ENCODE assay signal across 21 cellular contexts in the genomic region with DNA sequence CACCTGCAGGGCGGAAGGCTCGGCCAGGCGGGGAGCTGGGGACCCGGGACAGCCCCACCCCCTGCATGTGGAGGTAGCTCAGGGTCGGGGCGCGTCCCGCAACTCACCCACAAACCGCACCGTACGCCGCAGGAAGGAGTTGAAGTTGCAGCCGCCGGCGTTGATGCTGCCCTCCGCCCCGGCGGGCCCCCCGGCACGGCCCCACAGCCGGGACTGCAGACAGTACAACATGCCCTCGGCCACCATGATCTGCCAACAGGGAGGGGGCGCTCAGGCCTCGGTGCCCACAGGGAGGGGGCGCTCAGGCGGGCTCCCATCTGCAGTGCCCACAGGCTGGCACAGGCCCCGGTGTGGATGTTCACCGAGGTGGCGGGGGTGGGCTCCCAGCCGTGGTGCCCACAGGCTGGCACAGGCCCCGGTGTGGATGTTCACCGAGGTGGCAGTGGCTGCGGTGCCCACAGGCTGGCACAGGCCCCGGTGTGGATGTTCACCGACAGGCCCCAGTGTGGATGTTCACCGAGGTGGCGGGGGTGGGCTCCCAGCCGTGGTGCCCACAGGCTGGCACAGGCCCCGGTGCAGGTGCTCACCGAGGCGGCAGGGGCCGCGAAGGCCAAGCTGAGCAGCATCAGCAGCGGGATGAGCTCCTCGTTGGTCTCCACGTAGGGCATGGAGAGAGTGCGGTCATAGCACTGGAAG. TPM values are rescaled to one million over a fixed set of nuclear protein-coding genes. Genes with fewer than 3 reads are reported as not detected.
DNase-seq lines count a peak whose midpoint lies in the region; ATAC-seq, FAIRE-seq and TF ChIP-seq lines count a peak whose summit lies in the region.
"Had no signal": no experiment of that assay in that cellular context is flagged by ENCODE, and none has a peak within 500 bp of the region (broad histone marks: within the 10 kb centered on the region; RNA-seq: fewer than 3 reads in every experiment).

No MANE protein-coding gene starts in this region.

- in situ Hi-C loops in K562 (cut with MboI) = no loop called here

- H3K27ac ChIP-seq in K562 (ENCODE audit: extremely low read depth, low read depth, low read length) = no peak overlapping the region
- H3K27ac ChIP-seq: uterus had no signal

- no peaks in the 10 kb centered on the region for H4K20me1 ChIP-seq in K562 (replicated peaks; ENCODE audit: control insufficient read depth, insufficient read depth, low read length)

- peaks cover 3% of the 10 kb centered on the region; the same call in 1 of the 3 replicates for H3K79me2 ChIP-seq in K562 (ENCODE audit: control insufficient read depth, insufficient read depth, low read length)

- TF ChIP-seq RAD21 in K562 (CRISPR knock-in tag; conservative IDR thresholded peaks at IDR 0.05 in 1 of 2, IDR thresholded peaks at IDR 0.05 in 1 of 2) = no peak

- no peak overlapping the region for H3K4me2 ChIP-seq in K562 (ENCODE audit: insufficient read depth, low read length)

- CTCF ChIA-PET in Calu3 (lab: Charles Lee) = no interaction called here
- CTCF ChIA-PET in K562 (lab: Yijun Ruan, JAX; ENCODE audit: low intra/inter-chr PET ratio) = no interaction called here

- H3K4me1 ChIP-seq in K562 (replicated peaks in 1 of 2; ENCODE audit: control insufficient read depth in 2 of 2, insufficient read depth in 2 of 2, low read length in 2 of 2) = peaks cover 0 to 49% of the 10 kb centered on the region in 2 experiments; a peak in 2 of 5 replicates
- H3K4me1 ChIP-seq: uterus had no signal

- H3K9me3 Mint-ChIP-seq in Calu3 (ENCODE audit: low read depth, unreplicated experiment) = no peaks in the 10 kb centered on the region
- H3K9me3 Mint-ChIP-seq in neural crest cell = peaks cover 7% of the 10 kb centered on the region
- peaks cover 4% of the 10 kb centered on the region for H3K9me3 Mint-ChIP-seq in activated T-helper 1 cell treated with anti-CD3 and anti-CD28 coated beads, Interleukin-12 subunit alpha, Interleukin-12 subunit beta, Interleukin-2, Interleukin-4 antibody, amounts not matched to agents 30 ng/mL and 10 ng/mL and 1 ng/mL, durations not matched to agents 14 hours and 24 hours and 36 hours
- H3K9me3 Mint-ChIP-seq: nephron had no signal

- no peak for ATAC-seq in K562
- no peak for ATAC-seq in HG03135 (IDR thresholded peaks at IDR 0.05; ENCODE audit: unreplicated experiment)

- TF ChIP-seq EP300 in K562 (IDR thresholded peaks at IDR 0.05; ENCODE audit: low read length) = no peak

- H3K27me3 ChIP-seq in K562 (ENCODE audit: control insufficient read depth in 2 of 2, insufficient read depth in 2 of 2, low read length in 2 of 2) = no peaks in the 10 kb centered on the region
- H3K27me3 ChIP-seq: dorsolateral prefrontal cortex, uterus had no signal

- H3K9ac ChIP-seq in K562 (ENCODE audit: insufficient read depth in 1 of 2, low read depth in 2 of 2, low read length in 2 of 2) = no peak overlapping the region

- peaks cover 3% of the 10 kb centered on the region for H3K9me3 ChIP-seq in K562 (replicated peaks; ENCODE audit: control insufficient read depth, insufficient read depth, low read depth, low read length)
- H3K9me3 ChIP-seq: uterus had no signal

- BruUV-seq in Calu3 (replicated peaks; lab: Mats Ljungman, UMichigan) (no TSS peak), K562 (replicated peaks; lab: Mats Ljungman, UMichigan) (no TSS peak)

- TF ChIP-seq CTCF in Calu3 (IDR thresholded peaks at IDR 0.05; ENCODE audit: unreplicated experiment) = no peak
- no peak for TF ChIP-seq CTCF in K562 (IDR thresholded peaks at IDR 0.05 in 2 of 3, conservative IDR thresholded peaks at IDR 0.05 in 1 of 3; ENCODE audit: insufficient read depth in 2 of 3, low read depth in 1 of 3, low read length in 3 of 3)
- no peak for TF ChIP-seq CTCF in neural crest cell (conservative IDR thresholded peaks at IDR 0.05)

- 93% methylated on average over 28 of the region's 47 CpGs for WGBS in K562 (ENCODE audit: insufficient coverage, low coverage, missing lambda C conversion rate)

- peaks cover 13% of the 10 kb centered on the region for H3K27me3 Mint-ChIP-seq in Calu3 (ENCODE audit: unreplicated experiment)
- H3K27me3 Mint-ChIP-seq in neural crest cell (ENCODE audit: low read depth) = peaks cover 14% of the 10 kb centered on the region
- H3K27me3 Mint-ChIP-seq in activated T-helper 1 cell treated with anti-CD3 and anti-CD28 coated beads, Interleukin-12 subunit alpha, Interleukin-12 subunit beta, Interleukin-2, Interleukin-4 antibody, amounts not matched to agents 30 ng/mL and 10 ng/mL and 1 ng/mL, durations not matched to agents 14 hours and 24 hours and 36 hours (ENCODE audit: insufficient read depth) = no peaks in the 10 kb centered on the region
- H3K27me3 Mint-ChIP-seq: brain had no signal

- TF ChIP-seq POLR2A in K562 (conservative IDR thresholded peaks at IDR 0.05) = no peak

- peaks cover 55% of the 10 kb centered on the region for H3K36me3 Mint-ChIP-seq in Calu3 (ENCODE audit: insufficient read depth, unreplicated experiment)
- peaks cover 24% of the 10 kb centered on the region for H3K36me3 Mint-ChIP-seq in neural crest cell (ENCODE audit: low read depth)
- peaks cover 23% of the 10 kb centered on the region for H3K36me3 Mint-ChIP-seq in activated T-helper 1 cell treated with anti-CD3 and anti-CD28 coated beads, Interleukin-12 subunit alpha, Interleukin-12 subunit beta, Interleukin-2, Interleukin-4 antibody, amounts not matched to agents 30 ng/mL and 10 ng/mL and 1 ng/mL, durations not matched to agents 14 hours and 24 hours and 36 hours (ENCODE audit: low read depth)

- POLR2A ChIA-PET in K562 (lab: Yijun Ruan, JAX) = interaction anchor here (0.6 to 1.4 kb wide), 8 partner anchors 9 to 224 kb away, joined by 3 to 9 read pairs (median 4); partner anchors contain the start of gene PTBP1

- no peaks in the 10 kb centered on the region for H3K9me1 ChIP-seq in K562 (ENCODE audit: control insufficient read depth, insufficient read depth, low read length)

- peak overlapping the region; percentile 87 for H3K27ac Mint-ChIP-seq in Calu3 (ENCODE audit: unreplicated experiment)
- peak overlapping the region; percentile 89 for H3K27ac Mint-ChIP-seq in neural crest cell (ENCODE audit: unreplicated experiment)
- H3K27ac Mint-ChIP-seq in activated T-helper 1 cell treated with anti-CD3 and anti-CD28 coated beads, Interleukin-12 subunit alpha, Interleukin-12 subunit beta, Interleukin-2, Interleukin-4 antibody, amounts not matched to agents 30 ng/mL and 10 ng/mL and 1 ng/mL, durations not matched to agents 14 hours and 24 hours and 36 hours = no peak overlapping the region
- H3K27ac Mint-ChIP-seq: nephron had no signal

- H3K36me3 ChIP-seq in K562 (ENCODE audit: control insufficient read depth, insufficient read depth, low read length) = peaks cover 49% of the 10 kb centered on the region
- H3K36me3 ChIP-seq: uterus had no signal

- FAIRE-seq in K562 (lab: Jason Lieb, UNC) = no peak
- FAIRE-seq: H54 had no signal

- H3K4me3 ChIP-seq in K562 = no peak overlapping the region
- H3K4me3 ChIP-seq: dorsolateral prefrontal cortex, uterus had no signal

- intact Hi-C loops in Calu3 (cut with micrococcal nuclease; ENCODE audit: unreplicated experiment) = no loop called here
- intact Hi-C loops in K562 (cut with micrococcal nuclease) = no loop called here
- intact Hi-C loops in activated T-helper 1 cell treated with anti-CD3 and anti-CD28 coated beads, Interleukin-12 subunit alpha, Interleukin-12 subunit beta, Interleukin-2, Interleukin-4 antibody, amounts not matched to agents 30 ng/mL and 10 ng/mL and 1 ng/mL, durations not matched to agents 14 hours and 24 hours and 36 hours (cut with micrococcal nuclease) = no loop called here

- H3K4me1 Mint-ChIP-seq in Calu3 (ENCODE audit: low read depth, unreplicated experiment) (no peaks in the 10 kb centered on the region), neural crest cell (no peaks in the 10 kb centered on the region)
- H3K4me1 Mint-ChIP-seq in activated T-helper 1 cell treated with anti-CD3 and anti-CD28 coated beads, Interleukin-12 subunit alpha, Interleukin-12 subunit beta, Interleukin-2, Interleukin-4 antibody, amounts not matched to agents 30 ng/mL and 10 ng/mL and 1 ng/mL, durations not matched to agents 14 hours and 24 hours and 36 hours (ENCODE audit: low read depth) = no peaks in the 10 kb centered on the region
- H3K4me1 Mint-ChIP-seq: nephron had no signal

- DNase-seq in Calu3 (no peak), HuH-7.5 (ENCODE audit: low spot score) (peak; percentile 43), K562 (ENCODE audit: extremely low read depth in 1 of 4, low spot score in 3 of 4) (peak in 1 of 4 experiments; percentile 19), neural crest cell (ENCODE audit: low read depth, low spot score) (no peak), COLO829 (ENCODE audit: low spot score) (no peak), NCI-H2029 treated with DMSO at 0.1 percent for 48 hours (lab: John Stamatoyannopoulos, UW) (no peak)
- no peak for DNase-seq in activated T-helper 1 cell treated with anti-CD3 and anti-CD28 coated beads, Interleukin-12 subunit alpha, Interleukin-12 subunit beta, Interleukin-2, Interleukin-4 antibody, amounts not matched to agents 30 ng/mL and 10 ng/mL and 1 ng/mL, durations not matched to agents 14 hours and 24 hours and 36 hours (ENCODE audit: low spot score)
- DNase-seq: activated CD4-positive, alpha-beta T cell treated with anti-CD3 and anti-CD28 coated beads, Interleukin-2, amount 50 U/mL, for 4 hours; activated effector memory CD4-positive, alpha-beta T cell treated with anti-CD3 and anti-CD28 coated beads, Interleukin-2, amount 50 U/mL, for 16 hours; AML-193; DMS53; dorsolateral prefrontal cortex; IMR-90; left ventricle myocardium superior; SHP77; stimulated activated CD4-positive, alpha-beta T cell treated with anti-CD3 and anti-CD28 coated beads, Interleukin-4, amount 100 ng/mL, for 24 hours; uterus had no signal

- H3K4me3 Mint-ChIP-seq in Calu3 (ENCODE audit: low read depth, unreplicated experiment) (no peak overlapping the region), neural crest cell (peak overlapping the region; percentile 77)
- no peak overlapping the region for H3K4me3 Mint-ChIP-seq in activated T-helper 1 cell treated with anti-CD3 and anti-CD28 coated beads, Interleukin-12 subunit alpha, Interleukin-12 subunit beta, Interleukin-2, Interleukin-4 antibody, amounts not matched to agents 30 ng/mL and 10 ng/mL and 1 ng/mL, durations not matched to agents 14 hours and 24 hours and 36 hours
- H3K4me3 Mint-ChIP-seq: brain, nephron had no signal

- H2AFZ ChIP-seq in K562 (ENCODE audit: low read depth, low read length) = no peak overlapping the region

RNA-seq across cellular contexts. Expression of gene PLPPR3, which starts 6.5 kb away (rescaled TPM):
- total RNA-seq in Calu3 (2022) = 0.27 TPM in 1 of 2 replicates, not detected in the other
- total RNA-seq in K562 (2011; cell fraction: chromatin; rRNA removed; ENCODE audit: low replicate concordance) = 6.7 and 37.1 TPM in 2 replicates
- 62.2 and 83.4 TPM in 2 replicates for total RNA-seq in K562 (2011; cell fraction: nucleolus; rRNA removed)
- 28.0 and 30.4 TPM in 2 replicates for total RNA-seq in K562 (2011; cell fraction: nucleoplasm; rRNA removed)
- 28.6 and 30.5 TPM in 2 replicates for total RNA-seq in K562 (2014; rRNA removed)
- total RNA-seq in K562 (2014; rRNA removed; fragmentation: Illumina TruSeq; extraction: Trizol) = 1.8 and 2.3 TPM in 2 replicates
- 8.6 and 10.1 TPM in 2 replicates for total RNA-seq in K562 (2015; rRNA removed; fragmentation: Illumina TruSeq; extraction: Trizol)
- total RNA-seq in K562 (2021) = 40.4 and 48.2 TPM in 2 replicates
- 12.8 and 19.0 TPM in 2 replicates for polyA plus RNA-seq in K562 (2011; rRNA removed)
- 25.3 and 82.8 TPM in 2 replicates for polyA plus RNA-seq in K562 (2011; cell fraction: cytosol; rRNA removed)
- polyA plus RNA-seq in K562 (2011; cell fraction: nucleus; rRNA removed) = 24.4 and 43.1 TPM in 2 replicates
- 23.2 and 35.5 TPM in 2 replicates for polyA plus RNA-seq in K562 (2012)
- polyA plus RNA-seq in K562 (2014; fragmentation: Illumina TruSeq; extraction: Trizol) = 2.2 and 7.8 TPM in 2 replicates
- polyA plus RNA-seq in K562 (2014; fragmentation: Nextera tagmentation; extraction: Ambion mirVana) = under 1 TPM; 0.01 to 0.08 TPM
- polyA plus RNA-seq in K562 (2014; rRNA removed) = 19.4 and 21.8 TPM in 2 replicates
- 9.9 and 23.4 TPM in 2 replicates for polyA minus RNA-seq in K562 (2011; rRNA and poly(A)+ RNA removed)
- polyA minus RNA-seq in K562 (2011; cell fraction: cytosol; rRNA and poly(A)+ RNA removed) = 46.2 and 51.7 TPM in 2 replicates
- polyA minus RNA-seq in K562 (2011; cell fraction: nucleus; rRNA and poly(A)+ RNA removed) = 7.9 and 8.1 TPM in 2 replicates
- total RNA-seq in neural crest cell = 46.3 and 50.9 TPM in 2 replicates
- not detected in 2 replicates for total RNA-seq in activated T-helper 1 cell treated with anti-CD3 and anti-CD28 coated beads, Interleukin-12 subunit alpha, Interleukin-12 subunit beta, Interleukin-2, Interleukin-4 antibody, amounts not matched to agents 30 ng/mL and 10 ng/mL and 1 ng/mL, durations not matched to agents 14 hours and 24 hours and 36 hours
- total RNA-seq: left ventricle myocardium superior had no signal

RNA-seq across cellular contexts. Expression of gene AZU1, which starts 12.4 kb away (rescaled TPM):
- total RNA-seq in Calu3 (2022) (not detected in 2 replicates), K562 (2014; rRNA removed) (0.33 and 0.73 TPM in 2 replicates), K562 (2014; rRNA removed; fragmentation: Illumina TruSeq; extraction: Trizol) (not detected in 2 replicates), K562 (2015; rRNA removed; fragmentation: Illumina TruSeq; extraction: Trizol) (0.19 and 0.29 TPM in 2 replicates), K562 (2021) (1.4 and 1.7 TPM in 2 replicates), neural crest cell (0.30 and 0.68 TPM in 2 replicates)
- total RNA-seq in K562 (2011; cell fraction: chromatin; rRNA removed; ENCODE audit: low replicate concordance) = 3.4 and 6.7 TPM in 2 replicates
- total RNA-seq in K562 (2011; cell fraction: nucleolus; rRNA removed) = 4.3 and 4.6 TPM in 2 replicates
- total RNA-seq in K562 (2011; cell fraction: nucleoplasm; rRNA removed) = 3.1 and 6.0 TPM in 2 replicates
- polyA plus RNA-seq in K562 (2011; rRNA removed) (0.39 and 0.87 TPM in 2 replicates), K562 (2014; fragmentation: Illumina TruSeq; extraction: Trizol) (0.45 and 0.51 TPM in 2 replicates), K562 (2014; fragmentation: Nextera tagmentation; extraction: Ambion mirVana) (not detected), K562 (2014; rRNA removed) (1.9 and 3.3 TPM in 2 replicates)
- 0.60 and 0.94 TPM in 2 replicates for polyA plus RNA-seq in K562 (2011; cell fraction: cytosol; rRNA removed)
- polyA plus RNA-seq in K562 (2011; cell fraction: nucleus; rRNA removed) = 6.4 and 9.5 TPM in 2 replicates
- polyA plus RNA-seq in K562 (2012) = 1.5 and 9.7 TPM in 2 replicates
- polyA minus RNA-seq in K562 (2011; rRNA and poly(A)+ RNA removed) = not detected in 2 replicates
- polyA minus RNA-seq in K562 (2011; cell fraction: cytosol; rRNA and poly(A)+ RNA removed) = 1.1 TPM in 1 of 2 replicates, not detected in the other
- 0.78 and 0.81 TPM in 2 replicates for polyA minus RNA-seq in K562 (2011; cell fraction: nucleus; rRNA and poly(A)+ RNA removed)
- total RNA-seq in activated T-helper 1 cell treated with anti-CD3 and anti-CD28 coated beads, Interleukin-12 subunit alpha, Interleukin-12 subunit beta, Interleukin-2, Interleukin-4 antibody, amounts not matched to agents 30 ng/mL and 10 ng/mL and 1 ng/mL, durations not matched to agents 14 hours and 24 hours and 36 hours = not detected in 2 replicates
- total RNA-seq: IMR-90, left ventricle myocardium superior had no signal

RNA-seq across cellular contexts. Expression of gene PTBP1, which starts 18.0 kb away (rescaled TPM):
- total RNA-seq in Calu3 (2022) (380 and 409 TPM in 2 replicates), K562 (2014; rRNA removed) (237 and 443 TPM in 2 replicates), K562 (2014; rRNA removed; fragmentation: Illumina TruSeq; extraction: Trizol) (234 TPM in 2 replicates), K562 (2015; rRNA removed; fragmentation: Illumina TruSeq; extraction: Trizol) (183 and 187 TPM in 2 replicates), K562 (2021) (751 and 759 TPM in 2 replicates), neural crest cell (674 and 701 TPM in 2 replicates)
- 327 and 692 TPM in 2 replicates for total RNA-seq in K562 (2011; cell fraction: chromatin; rRNA removed; ENCODE audit: low replicate concordance)
- 382 and 389 TPM in 2 replicates for total RNA-seq in K562 (2011; cell fraction: nucleolus; rRNA removed)
- total RNA-seq in K562 (2011; cell fraction: nucleoplasm; rRNA removed) = 336 and 353 TPM in 2 replicates
- polyA plus RNA-seq in K562 (2011; rRNA removed) (131 and 357 TPM in 2 replicates), K562 (2014; fragmentation: Illumina TruSeq; extraction: Trizol) (413 and 465 TPM in 2 replicates), K562 (2014; fragmentation: Nextera tagmentation; extraction: Ambion mirVana) (10 to 100 TPM; 14.0 to 18.1 TPM), K562 (2014; rRNA removed) (291 and 296 TPM in 2 replicates)
- 138 and 245 TPM in 2 replicates for polyA plus RNA-seq in K562 (2011; cell fraction: cytosol; rRNA removed)
- polyA plus RNA-seq in K562 (2011; cell fraction: nucleus; rRNA removed) = 683 and 1,149 TPM in 2 replicates
- 757 and 849 TPM in 2 replicates for polyA plus RNA-seq in K562 (2012)
- polyA minus RNA-seq in K562 (2011; rRNA and poly(A)+ RNA removed) = 127 and 175 TPM in 2 replicates
- 353 and 383 TPM in 2 replicates for polyA minus RNA-seq in K562 (2011; cell fraction: cytosol; rRNA and poly(A)+ RNA removed)
- polyA minus RNA-seq in K562 (2011; cell fraction: nucleus; rRNA and poly(A)+ RNA removed) = 242 and 246 TPM in 2 replicates
- total RNA-seq in activated T-helper 1 cell treated with anti-CD3 and anti-CD28 coated beads, Interleukin-12 subunit alpha, Interleukin-12 subunit beta, Interleukin-2, Interleukin-4 antibody, amounts not matched to agents 30 ng/mL and 10 ng/mL and 1 ng/mL, durations not matched to agents 14 hours and 24 hours and 36 hours = 735 and 829 TPM in 2 replicates

RNA-seq across cellular contexts. Expression of gene PRTN3, which starts 25.6 kb away (rescaled TPM):
- total RNA-seq in Calu3 (2022) = not detected in 2 replicates
- total RNA-seq in K562 (2011; cell fraction: chromatin; rRNA removed; ENCODE audit: low replicate concordance) = not detected in 2 replicates
- total RNA-seq in K562 (2011; cell fraction: nucleolus; rRNA removed) = 0.50 TPM in 1 of 2 replicates, not detected in the other
- total RNA-seq in K562 (2011; cell fraction: nucleoplasm; rRNA removed) = 0.37 TPM in 1 of 2 replicates, not detected in the other
- 0.14 and 0.69 TPM in 2 replicates for total RNA-seq in K562 (2014; rRNA removed)
- 0.19 TPM in 1 of 2 replicates, not detected in the other for total RNA-seq in K562 (2014; rRNA removed; fragmentation: Illumina TruSeq; extraction: Trizol)
- total RNA-seq in K562 (2015; rRNA removed; fragmentation: Illumina TruSeq; extraction: Trizol) = 0.36 and 0.41 TPM in 2 replicates
- 0.60 and 0.86 TPM in 2 replicates for total RNA-seq in K562 (2021)
- 0.60 and 1.4 TPM in 2 replicates for polyA plus RNA-seq in K562 (2011; rRNA removed)
- polyA plus RNA-seq in K562 (2011; cell fraction: cytosol; rRNA removed) = 3.3 and 5.8 TPM in 2 replicates
- 1.3 and 1.6 TPM in 2 replicates for polyA plus RNA-seq in K562 (2011; cell fraction: nucleus; rRNA removed)
- 0.55 and 1.3 TPM in 2 replicates for polyA plus RNA-seq in K562 (2012)
- 0.25 and 0.43 TPM in 2 replicates for polyA plus RNA-seq in K562 (2014; fragmentation: Illumina TruSeq; extraction: Trizol)
- not detected for polyA plus RNA-seq in K562 (2014; fragmentation: Nextera tagmentation; extraction: Ambion mirVana)
- polyA plus RNA-seq in K562 (2014; rRNA removed) = 0.50 TPM in 1 of 2 replicates, not detected in the other
- not detected in 2 replicates for polyA minus RNA-seq in K562 (2011; rRNA and poly(A)+ RNA removed)
- polyA minus RNA-seq in K562 (2011; cell fraction: cytosol; rRNA and poly(A)+ RNA removed) = 1.4 TPM in 1 of 2 replicates, not detected in the other
- not detected in 2 replicates for polyA minus RNA-seq in K562 (2011; cell fraction: nucleus; rRNA and poly(A)+ RNA removed)
- total RNA-seq in neural crest cell = not detected in 2 replicates
- total RNA-seq in activated T-helper 1 cell treated with anti-CD3 and anti-CD28 coated beads, Interleukin-12 subunit alpha, Interleukin-12 subunit beta, Interleukin-2, Interleukin-4 antibody, amounts not matched to agents 30 ng/mL and 10 ng/mL and 1 ng/mL, durations not matched to agents 14 hours and 24 hours and 36 hours = not detected in 2 replicates
- total RNA-seq: IMR-90, left ventricle myocardium superior had no signal
- polyA plus RNA-seq: IMR-90 had no signal

RNA-seq across cellular contexts. Expression of gene ELANE, which starts 36.9 kb away (rescaled TPM):
- total RNA-seq in Calu3 (2022) = not detected in 2 replicates
- not detected in 2 replicates for total RNA-seq in K562 (2011; cell fraction: chromatin; rRNA removed; ENCODE audit: low replicate concordance)
- not detected in 2 replicates for total RNA-seq in K562 (2011; cell fraction: nucleolus; rRNA removed)
- not detected in 2 replicates for total RNA-seq in K562 (2011; cell fraction: nucleoplasm; rRNA removed)
- 0.37 TPM in 1 of 2 replicates, not detected in the other for total RNA-seq in K562 (2014; rRNA removed)
- not detected in 2 replicates for total RNA-seq in K562 (2014; rRNA removed; fragmentation: Illumina TruSeq; extraction: Trizol)
- total RNA-seq in K562 (2015; rRNA removed; fragmentation: Illumina TruSeq; extraction: Trizol) = not detected in 2 replicates
- not detected in 2 replicates for total RNA-seq in K562 (2021)
- not detected in 2 replicates for polyA plus RNA-seq in K562 (2011; rRNA removed)
- not detected in 2 replicates for polyA plus RNA-seq in K562 (2011; cell fraction: cytosol; rRNA removed)
- polyA plus RNA-seq in K562 (2011; cell fraction: nucleus; rRNA removed) = not detected in 2 replicates
- not detected in 2 replicates for polyA plus RNA-seq in K562 (2012)
- polyA plus RNA-seq in K562 (2014; fragmentation: Illumina TruSeq; extraction: Trizol) = not detected in 2 replicates
- polyA plus RNA-seq in K562 (2014; fragmentation: Nextera tagmentation; extraction: Ambion mirVana) = not detected
- not detected in 2 replicates for polyA plus RNA-seq in K562 (2014; rRNA removed)
- not detected in 2 replicates for polyA minus RNA-seq in K562 (2011; rRNA and poly(A)+ RNA removed)
- not detected in 2 replicates for polyA minus RNA-seq in K562 (2011; cell fraction: cytosol; rRNA and poly(A)+ RNA removed)
- polyA minus RNA-seq in K562 (2011; cell fraction: nucleus; rRNA and poly(A)+ RNA removed) = not detected in 2 replicates
- total RNA-seq in neural crest cell = not detected in 2 replicates
- not detected in 2 replicates for total RNA-seq in activated T-helper 1 cell treated with anti-CD3 and anti-CD28 coated beads, Interleukin-12 subunit alpha, Interleukin-12 subunit beta, Interleukin-2, Interleukin-4 antibody, amounts not matched to agents 30 ng/mL and 10 ng/mL and 1 ng/mL, durations not matched to agents 14 hours and 24 hours and 36 hours
- total RNA-seq: IMR-90 had no signal
